In the genomic region with DNA sequence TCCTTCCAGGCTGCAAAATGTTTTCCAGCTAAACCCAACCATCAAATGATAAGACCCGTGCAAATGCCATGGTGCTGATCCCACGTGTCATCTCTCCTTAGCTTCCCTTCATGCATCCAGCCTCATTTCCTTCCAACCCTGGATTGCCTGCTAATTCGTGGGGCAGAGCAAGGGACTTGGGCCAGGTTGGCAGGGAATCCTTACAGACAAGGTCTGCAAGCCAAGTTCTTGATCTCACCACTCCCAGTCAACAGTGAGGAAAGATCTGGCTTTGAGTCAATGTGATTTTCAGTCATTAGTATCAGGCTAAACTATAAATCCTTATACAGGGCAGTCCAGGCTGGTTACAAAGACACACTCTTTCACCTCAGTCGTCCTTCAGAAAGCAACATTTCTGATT, we compare ENCODE assay signal across 17 cellular contexts.
"Had no signal": no experiment of that assay in that cellular context is flagged by ENCODE, and none has a peak within 500 bp of the region (broad histone marks: within the 10 kb centered on the region; RNA-seq: fewer than 3 reads in every experiment).

No MANE protein-coding gene starts in this region.

- H3K9me3 Mint-ChIP-seq: naive B cell, nephron had no signal

- H3K27me3 ChIP-seq: colonic mucosa, heart left ventricle, sigmoid colon had no signal

- H3K9me3 ChIP-seq: colonic mucosa, heart left ventricle, psoas muscle, sigmoid colon had no signal

- DNase-seq: cerebellar nuclear complex; colonic mucosa; effector CD4-positive, alpha-beta T cell; hypothalamus; mesendoderm; naive B cell; occipital lobe; psoas muscle; retina; sigmoid colon; stimulated activated CD4-positive, alpha-beta T cell treated with anti-CD3 and anti-CD28 coated beads, Interleukin-12 subunit alpha, Interleukin-12 subunit beta, amount 100 ng/mL, for 4 hours; stimulated activated naive CD4-positive, alpha-beta T cell; trophoblast cell had no signal

- H3K4me3 ChIP-seq: colonic mucosa, heart left ventricle, psoas muscle, sigmoid colon, skin epidermis had no signal

- H3K36me3 ChIP-seq: colonic mucosa, sigmoid colon had no signal

- H3K4me1 Mint-ChIP-seq: naive B cell had no signal

- H3K4me1 ChIP-seq: colonic mucosa, parathyroid adenoma, psoas muscle, sigmoid colon had no signal

- H3K27ac ChIP-seq: colonic mucosa, heart left ventricle, parathyroid adenoma, psoas muscle, sigmoid colon, skin epidermis had no signal

- ATAC-seq: psoas muscle had no signal

- H3K36me3 Mint-ChIP-seq: naive B cell had no signal

- H3K27ac Mint-ChIP-seq: naive B cell, nephron had no signal

- H3K4me3 Mint-ChIP-seq: naive B cell, nephron had no signal

- H3K9ac ChIP-seq: parathyroid adenoma had no signal
